ENCODE assay signal across 2 cellular contexts in the genomic region with DNA sequence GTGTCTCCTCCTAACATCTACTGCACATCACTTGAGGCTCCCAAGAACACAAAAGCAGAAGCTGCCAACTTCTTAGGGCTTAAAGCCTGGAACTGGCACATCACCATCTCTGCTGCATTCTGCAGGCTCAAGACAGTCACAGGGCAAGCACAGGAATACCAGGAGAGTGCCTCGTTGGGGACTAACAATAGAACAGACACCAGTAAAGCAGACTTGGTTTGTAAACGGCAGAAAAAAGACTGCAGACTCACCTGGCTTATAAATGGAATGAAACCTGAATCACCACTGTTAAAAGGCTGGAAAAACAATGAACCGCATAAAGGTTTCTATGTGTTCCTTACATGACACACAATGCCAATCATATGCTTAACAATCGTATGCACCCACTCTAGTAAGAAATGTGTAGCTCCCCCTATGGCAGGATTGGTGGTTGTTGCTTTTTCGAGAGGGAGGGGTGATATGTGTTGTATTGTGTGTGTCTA.
TF ChIP-seq lines count a peak whose summit lies in the region.

No MANE protein-coding gene starts in this region.

TF ChIP-seq in A549, 52 proteins besides CTCF, POLR2A, EP300 and RAD21 (continued from another document):
- TF ChIP-seq, protein P1, sequence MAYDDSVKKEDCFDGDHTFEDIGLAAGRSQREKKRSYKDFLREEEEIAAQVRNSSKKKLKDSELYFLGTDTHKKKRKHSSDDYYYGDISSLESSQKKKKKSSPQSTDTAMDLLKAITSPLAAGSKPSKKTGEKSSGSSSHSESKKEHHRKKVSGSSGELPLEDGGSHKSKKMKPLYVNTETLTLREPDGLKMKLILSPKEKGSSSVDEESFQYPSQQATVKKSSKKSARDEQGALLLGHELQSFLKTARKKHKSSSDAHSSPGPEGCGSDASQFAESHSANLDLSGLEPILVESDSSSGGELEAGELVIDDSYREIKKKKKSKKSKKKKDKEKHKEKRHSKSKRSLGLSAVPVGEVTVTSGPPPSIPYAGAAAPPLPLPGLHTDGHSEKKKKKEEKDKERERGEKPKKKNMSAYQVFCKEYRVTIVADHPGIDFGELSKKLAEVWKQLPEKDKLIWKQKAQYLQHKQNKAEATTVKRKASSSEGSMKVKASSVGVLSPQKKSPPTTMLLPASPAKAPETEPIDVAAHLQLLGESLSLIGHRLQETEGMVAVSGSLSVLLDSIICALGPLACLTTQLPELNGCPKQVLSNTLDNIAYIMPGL (CRISPR knock-in tag; IDR thresholded peaks at IDR 0.05; ENCODE audit: borderline replicate concordance) = no peak
- no peak for TF ChIP-seq MAFK (IDR thresholded peaks at IDR 0.05; ENCODE audit: partially characterized antibody)
- no peak for TF ChIP-seq MAZ (IDR thresholded peaks at IDR 0.05; ENCODE audit: borderline replicate concordance, low read depth, low read length)
- TF ChIP-seq RARB (CRISPR knock-in tag; IDR thresholded peaks at IDR 0.05) = no peak
- no peak for TF ChIP-seq JUNB (IDR thresholded peaks at IDR 0.05)
- TF ChIP-seq BHLHE40 (IDR thresholded peaks at IDR 0.05; ENCODE audit: low read depth, low read length) = no peak
- TF ChIP-seq MAX (IDR thresholded peaks at IDR 0.05) = no peak
- TF ChIP-seq HOXB13 (CRISPR knock-in tag; IDR thresholded peaks at IDR 0.05; ENCODE audit: low read depth) = no peak
- TF ChIP-seq FOSB (CRISPR knock-in tag; IDR thresholded peaks at IDR 0.05) = no peak
- no peak for TF ChIP-seq NFE2L2 (conservative IDR thresholded peaks at IDR 0.05; ENCODE audit: low read length)
- TF ChIP-seq EHMT2 (IDR thresholded peaks at IDR 0.05; ENCODE audit: low read depth) = no peak
- no peak for TF ChIP-seq CEBPB (IDR thresholded peaks at IDR 0.05)
- no peak for TF ChIP-seq ZFP36 (IDR thresholded peaks at IDR 0.05; ENCODE audit: borderline replicate concordance, partially characterized antibody)
- no peak for TF ChIP-seq KDM1A (IDR thresholded peaks at IDR 0.05; ENCODE audit: low read depth)

TF ChIP-seq in HCT116, 20 proteins besides CTCF, POLR2A, EP300 and RAD21:
- TF ChIP-seq ATF3 (IDR thresholded peaks at IDR 0.05) (no peak), ZBTB33 (IDR thresholded peaks at IDR 0.05; ENCODE audit: extremely low read depth, insufficient replicate concordance, low read length) (no peak), ZFX (IDR thresholded peaks at IDR 0.05) (no peak), SRF (IDR thresholded peaks at IDR 0.05; ENCODE audit: low read depth) (no peak), EGR1 (IDR thresholded peaks at IDR 0.05; ENCODE audit: low read depth) (no peak), SIN3A (IDR thresholded peaks at IDR 0.05; ENCODE audit: low read depth) (no peak), FOSL1 (IDR thresholded peaks at IDR 0.05; ENCODE audit: low read depth) (no peak), POLR2AphosphoS5 (IDR thresholded peaks at IDR 0.05; ENCODE audit: low read depth, low read length) (no peak), ZNF274 (IDR thresholded peaks at IDR 0.05; ENCODE audit: low read depth, low read length) (no peak), EZH2 (IDR thresholded peaks at IDR 0.05) (no peak), ELF1 (IDR thresholded peaks at IDR 0.05; ENCODE audit: borderline replicate concordance, low read depth) (no peak), CBX3 (IDR thresholded peaks at IDR 0.05; ENCODE audit: low read depth) (no peak), SP1 (IDR thresholded peaks at IDR 0.05; ENCODE audit: low read depth) (no peak), EZH2phosphoT487 (IDR thresholded peaks at IDR 0.05; ENCODE audit: borderline replicate concordance) (no peak), CEBPB (IDR thresholded peaks at IDR 0.05; ENCODE audit: low read depth) (no peak), JUND (IDR thresholded peaks at IDR 0.05) (no peak), YY1 (IDR thresholded peaks at IDR 0.05; ENCODE audit: extremely low read depth, insufficient replicate concordance, low read depth, low read length) (no peak), TCF7L2 (IDR thresholded peaks at IDR 0.05; ENCODE audit: borderline replicate concordance, extremely low read depth, insufficient read depth, insufficient read length) (no peak), MAX (IDR thresholded peaks at IDR 0.05) (no peak)
- TF ChIP-seq, protein P2, sequence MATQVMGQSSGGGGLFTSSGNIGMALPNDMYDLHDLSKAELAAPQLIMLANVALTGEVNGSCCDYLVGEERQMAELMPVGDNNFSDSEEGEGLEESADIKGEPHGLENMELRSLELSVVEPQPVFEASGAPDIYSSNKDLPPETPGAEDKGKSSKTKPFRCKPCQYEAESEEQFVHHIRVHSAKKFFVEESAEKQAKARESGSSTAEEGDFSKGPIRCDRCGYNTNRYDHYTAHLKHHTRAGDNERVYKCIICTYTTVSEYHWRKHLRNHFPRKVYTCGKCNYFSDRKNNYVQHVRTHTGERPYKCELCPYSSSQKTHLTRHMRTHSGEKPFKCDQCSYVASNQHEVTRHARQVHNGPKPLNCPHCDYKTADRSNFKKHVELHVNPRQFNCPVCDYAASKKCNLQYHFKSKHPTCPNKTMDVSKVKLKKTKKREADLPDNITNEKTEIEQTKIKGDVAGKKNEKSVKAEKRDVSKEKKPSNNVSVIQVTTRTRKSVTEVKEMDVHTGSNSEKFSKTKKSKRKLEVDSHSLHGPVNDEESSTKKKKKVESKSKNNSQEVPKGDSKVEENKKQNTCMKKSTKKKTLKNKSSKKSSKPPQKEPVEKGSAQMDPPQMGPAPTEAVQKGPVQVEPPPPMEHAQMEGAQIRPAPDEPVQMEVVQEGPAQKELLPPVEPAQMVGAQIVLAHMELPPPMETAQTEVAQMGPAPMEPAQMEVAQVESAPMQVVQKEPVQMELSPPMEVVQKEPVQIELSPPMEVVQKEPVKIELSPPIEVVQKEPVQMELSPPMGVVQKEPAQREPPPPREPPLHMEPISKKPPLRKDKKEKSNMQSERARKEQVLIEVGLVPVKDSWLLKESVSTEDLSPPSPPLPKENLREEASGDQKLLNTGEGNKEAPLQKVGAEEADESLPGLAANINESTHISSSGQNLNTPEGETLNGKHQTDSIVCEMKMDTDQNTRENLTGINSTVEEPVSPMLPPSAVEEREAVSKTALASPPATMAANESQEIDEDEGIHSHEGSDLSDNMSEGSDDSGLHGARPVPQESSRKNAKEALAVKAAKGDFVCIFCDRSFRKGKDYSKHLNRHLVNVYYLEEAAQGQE (IDR thresholded peaks at IDR 0.05; ENCODE audit: low read depth) = no peak
